ENCODE assay signal across 23 cellular contexts in the genomic region with DNA sequence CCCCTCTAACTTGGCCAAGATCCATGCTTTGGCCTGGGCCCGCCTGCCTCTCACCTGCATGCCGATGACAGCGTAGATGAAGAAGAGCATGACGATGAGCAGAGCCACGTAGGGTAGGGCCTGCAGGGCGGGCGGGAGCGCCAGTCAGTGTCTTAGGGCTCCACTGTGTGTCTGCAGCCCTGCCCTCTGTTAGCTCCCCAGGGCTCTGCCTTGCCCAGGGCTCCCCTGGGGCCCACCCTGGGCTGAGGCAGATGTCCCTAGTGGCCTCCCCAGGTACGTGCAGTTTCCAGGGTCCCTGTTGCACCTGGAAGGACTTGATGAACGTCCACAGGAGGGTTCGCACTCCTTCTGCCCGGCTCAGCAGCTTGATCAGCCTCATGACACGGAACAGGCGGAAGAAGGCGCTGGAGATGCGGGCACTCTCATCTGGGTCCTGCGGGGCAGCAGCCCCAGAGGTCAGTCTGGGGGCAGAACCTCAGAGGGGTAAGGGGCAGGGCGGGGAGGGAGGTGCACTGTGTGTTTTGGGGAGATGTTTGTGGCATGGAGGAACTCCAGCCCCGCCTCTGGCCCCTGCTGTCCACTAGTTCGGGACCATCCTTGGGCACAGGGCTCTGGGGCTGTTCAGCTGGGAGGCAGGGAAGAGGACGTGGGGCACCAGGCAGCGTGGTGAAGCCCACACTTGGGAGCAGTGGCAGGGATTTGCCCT. TPM values are rescaled to one million over a fixed set of nuclear protein-coding genes. Genes with fewer than 3 reads are reported as not detected.
A peak's percentile ranks its signal among the peaks of the same experiment; 100 is the strongest.
DNase-seq lines count a peak whose midpoint lies in the region; ATAC-seq and TF ChIP-seq lines count a peak whose summit lies in the region.
"Had no signal": no experiment of that assay in that cellular context is flagged by ENCODE, and none has a peak within 500 bp of the region (broad histone marks: within the 10 kb centered on the region; RNA-seq: fewer than 3 reads in every experiment).

No MANE protein-coding gene starts in this region.

- DNase-seq in DND-41 (no peak), H9 (peak; percentile 41), Panc1 (ENCODE audit: low read depth, low spot score) (no peak), iPS-NIHi7 (ENCODE audit: extremely low spot score) (peak; percentile 34), retina (no peak), kidney tubule cell (ENCODE audit: low spot score) (no peak), lower lobe of right lung (no peak), sigmoid colon (no peak)
- DNase-seq: cerebellar nuclear complex; effector memory CD4-positive, alpha-beta T cell; heart right ventricle; KBM-7; kidney; midbrain; NCI-H1105 treated with DMSO at 0.1 percent for 48 hours; T-helper 2 cell had no signal

- no peaks in the 10 kb centered on the region for H3K36me3 Mint-ChIP-seq in H9 (ENCODE audit: insufficient read depth in 1 of 3, low read depth in 3 of 3)
- H3K36me3 Mint-ChIP-seq: CD14-positive monocyte had no signal

- no peak overlapping the region for H2BK20ac ChIP-seq in H9 (ENCODE audit: low read depth, low read length, poor library complexity, severe bottlenecking)

- no peak overlapping the region for H3K56ac ChIP-seq in H9 (ENCODE audit: insufficient read length, low read depth, low read length)

- H3K4me3 Mint-ChIP-seq in H9: no peak overlapping the region
- H3K4me3 Mint-ChIP-seq: CD14-positive monocyte; stimulated activated naive CD8-positive, alpha-beta T cell treated with anti-CD3 and anti-CD28 coated beads, Interleukin-15, Interleukin-2, amounts not matched to agents 100 ng/mL and 50 ng/mL, for 24 hours had no signal

- H3K79me2 ChIP-seq in DND-41 (ENCODE audit: insufficient read depth, low read length) (no peaks in the 10 kb centered on the region), H9 (ENCODE audit: insufficient read depth, low read length) (no peaks in the 10 kb centered on the region)

- no peak overlapping the region for H2BK15ac ChIP-seq in H9 (ENCODE audit: low read depth, low read length)

- no peak overlapping the region for H4K5ac ChIP-seq in H9 (ENCODE audit: insufficient read length, low read depth, low read length)

- H3K27ac ChIP-seq in DND-41 (ENCODE audit: low read length) (no peak overlapping the region), H9 (ENCODE audit: insufficient read length, low read depth, low read length) (no peak overlapping the region), Panc1 (ENCODE audit: low read length) (no peak overlapping the region), lower lobe of right lung (no peak overlapping the region), sigmoid colon (no peak overlapping the region)
- H3K27ac ChIP-seq: heart right ventricle, right atrium auricular region, upper lobe of left lung had no signal

- no peak overlapping the region for H3T11ph ChIP-seq in H9 (ENCODE audit: low read length)

- TF ChIP-seq CTCF in DND-41 (IDR thresholded peaks at IDR 0.05; ENCODE audit: borderline replicate concordance, extremely low read depth, low read length, poor library complexity, severe bottlenecking) (peak; percentile 32), H9 (conservative IDR thresholded peaks at IDR 0.05) (peak; percentile 48), Panc1 (IDR thresholded peaks at IDR 0.05) (no peak), lower lobe of right lung (IDR thresholded peaks at IDR 0.05) (no peak), sigmoid colon (IDR thresholded peaks at IDR 0.05) (no peak)

- CTCF ChIA-PET in Panc1 (lab: Charles Lee): interaction anchor here (0.6 kb wide), 1 partner anchor 75 kb away, joined by 3 read pairs; no protein-coding TSS in a partner anchor

- H3K36me3 ChIP-seq in DND-41 (ENCODE audit: insufficient read depth, low read length) (no peaks in the 10 kb centered on the region), Panc1 (ENCODE audit: control insufficient read depth, insufficient read depth, low read length) (no peaks in the 10 kb centered on the region), lower lobe of right lung (no peaks in the 10 kb centered on the region), sigmoid colon (no peaks in the 10 kb centered on the region)
- H3K36me3 ChIP-seq: heart right ventricle, right atrium auricular region, upper lobe of left lung had no signal

- no peak overlapping the region for H3K23ac ChIP-seq in H9 (ENCODE audit: insufficient read length, low read depth, low read length)

- POLR2A ChIA-PET in Panc1 (lab: Charles Lee): no interaction called here

- no peak overlapping the region for H2AK5ac ChIP-seq in H9 (ENCODE audit: insufficient read length, low read length)

- no peaks in the 10 kb centered on the region for H3K4me1 ChIP-seq in DND-41 (ENCODE audit: insufficient read depth, low read length)
- H3K4me1 ChIP-seq in H9 (ENCODE audit: insufficient read depth, low read length): no peaks in the 10 kb centered on the region
- no peaks in the 10 kb centered on the region for H3K4me1 ChIP-seq in Panc1 (ENCODE audit: control insufficient read depth, insufficient read depth, low read length)
- peaks cover 10% of the 10 kb centered on the region for H3K4me1 ChIP-seq in lower lobe of right lung
- peaks cover 0 to 50% (median 39%) of the 10 kb centered on the region in 4 donors for H3K4me1 ChIP-seq in sigmoid colon

- BruUV-seq in Panc1 (replicated peaks; lab: Mats Ljungman, UMichigan): no TSS peak

- no peak overlapping the region for H4K91ac ChIP-seq in H9 (ENCODE audit: insufficient read length, low read depth, low read length)

- H2AFZ ChIP-seq in DND-41 (ENCODE audit: low read depth, low read length) (no peak overlapping the region), H9 (ENCODE audit: low read length) (no peak overlapping the region)

- no peak for TF ChIP-seq EP300 in sigmoid colon (IDR thresholded peaks at IDR 0.05)

- H3K27me3 ChIP-seq in DND-41 (ENCODE audit: insufficient read depth, low read length, poor library complexity): peaks cover 11% of the 10 kb centered on the region
- no peaks in the 10 kb centered on the region for H3K27me3 ChIP-seq in H9 (ENCODE audit: insufficient read depth, low read length)
- H3K27me3 ChIP-seq in Panc1 (ENCODE audit: control insufficient read depth, insufficient read depth, low read length): peaks cover 6% of the 10 kb centered on the region; the same call in 1 of the 2 replicates
- no peaks in the 10 kb centered on the region for H3K27me3 ChIP-seq in lower lobe of right lung (ENCODE audit: low read depth)
- no peaks in the 10 kb centered on the region for H3K27me3 ChIP-seq in sigmoid colon
- H3K27me3 ChIP-seq: right atrium auricular region, upper lobe of left lung had no signal

- H3K4me3 ChIP-seq in DND-41 (ENCODE audit: low read depth in 1 of 2, low read length in 2 of 2): no peak overlapping the region
- no peak overlapping the region for H3K4me3 ChIP-seq in Panc1 (ENCODE audit: low read depth in 2 of 2, low read length in 2 of 2)
- no peak overlapping the region for H3K4me3 ChIP-seq in lower lobe of right lung
- no peak overlapping the region for H3K4me3 ChIP-seq in sigmoid colon
- H3K4me3 ChIP-seq: heart right ventricle, right atrium auricular region, upper lobe of left lung had no signal

- no peak overlapping the region for H3K9ac ChIP-seq in DND-41 (ENCODE audit: low read depth, low read length)
- H3K9ac ChIP-seq in H9 (ENCODE audit: extremely low read depth, insufficient read length, low read length): no peak overlapping the region

- no peaks in the 10 kb centered on the region for H3K9me3 Mint-ChIP-seq in H9
- H3K9me3 Mint-ChIP-seq: activated T-helper 2 cell treated with anti-CD3 and anti-CD28 coated beads, Interferon-gamma antibody, Interleukin-2, Interleukin-4, amounts not matched to agents 10 μg/mL and 5 μg/mL and 100 μg/mL, durations not matched to agents 14 hours and 24 hours and 36 hours; CD14-positive monocyte; stimulated activated naive CD8-positive, alpha-beta T cell treated with anti-CD3 and anti-CD28 coated beads, Interleukin-15, Interleukin-2, amounts not matched to agents 100 ng/mL and 50 ng/mL, for 24 hours had no signal

- H2BK12ac ChIP-seq in H9 (ENCODE audit: insufficient read length, low read depth, low read length): no peak overlapping the region

- H3K4me1 Mint-ChIP-seq in H9: peaks cover 7 to 22% of the 10 kb centered on the region in 2 experiments
- H3K4me1 Mint-ChIP-seq: CD14-positive monocyte had no signal

- in situ Hi-C loops in Panc1 (cut with HindIII; ENCODE audit: low pct_unique_long_range_greater_than_20kb, low sequenced_read_pairs): no loop called here

- H3K4me2 ChIP-seq in DND-41 (ENCODE audit: insufficient read depth, low read length) (no peak overlapping the region), H9 (ENCODE audit: insufficient read depth, insufficient read length, low read length) (no peak overlapping the region)

- H4K20me1 ChIP-seq in DND-41 (ENCODE audit: insufficient read depth, low read length) (peaks cover 3% of the 10 kb centered on the region; the same call in 1 of the 2 replicates), H9 (ENCODE audit: control insufficient read depth, insufficient read depth, insufficient read length) (no peaks in the 10 kb centered on the region)

- no peak overlapping the region for H2BK120ac ChIP-seq in H9 (ENCODE audit: low read depth, low read length, poor library complexity, severe bottlenecking)

- H3K14ac ChIP-seq in H9 (ENCODE audit: insufficient read depth, low read length): no peak overlapping the region; the same call in 1 of the 2 replicates

- WGBS in H9 (ENCODE audit: extremely low coverage, insufficient read length, low lambda C conversion rate): no CpG with 5 or more reads among the region's 22 CpGs
- WGBS in sigmoid colon, 2 donors: 89% methylated on average over 22 of the region's 22 CpGs

- no peak overlapping the region for H2BK5ac ChIP-seq in H9 (ENCODE audit: insufficient read length, low read length)

- intact Hi-C loops in Panc1 (cut with micrococcal nuclease; ENCODE audit: unreplicated experiment) (no loop called here), lower lobe of right lung (cut with DNase I) (no loop called here), sigmoid colon (cut with DNase I) (no loop called here)

- ATAC-seq in DND-41 (ENCODE audit: insufficient read depth, low read depth): peak; percentile 56; the same call in 2 of the 3 replicates
- peak; percentile 15; the same call in 1 of the 2 replicates for ATAC-seq in Panc1
- no peak for ATAC-seq in lower lobe of right lung

- H3K27ac Mint-ChIP-seq in H9: no peak overlapping the region
- H3K27ac Mint-ChIP-seq: activated T-helper 2 cell treated with anti-CD3 and anti-CD28 coated beads, Interferon-gamma antibody, Interleukin-2, Interleukin-4, amounts not matched to agents 10 μg/mL and 5 μg/mL and 100 μg/mL, durations not matched to agents 14 hours and 24 hours and 36 hours; CD14-positive monocyte; stimulated activated naive CD8-positive, alpha-beta T cell treated with anti-CD3 and anti-CD28 coated beads, Interleukin-15, Interleukin-2, amounts not matched to agents 100 ng/mL and 50 ng/mL, for 24 hours had no signal

- no peak overlapping the region for H3K4ac ChIP-seq in H9 (ENCODE audit: low read depth, low read length)

- no peaks in the 10 kb centered on the region for H3K79me1 ChIP-seq in H9 (ENCODE audit: insufficient read depth, low read depth, low read length, poor library complexity, severe bottlenecking)

- H3K9me3 ChIP-seq in DND-41 (ENCODE audit: insufficient read depth, low read length, severe bottlenecking): no peaks in the 10 kb centered on the region
- no peaks in the 10 kb centered on the region for H3K9me3 ChIP-seq in H9 (ENCODE audit: control insufficient read depth, low read depth, low read length)
- no peaks in the 10 kb centered on the region for H3K9me3 ChIP-seq in Panc1 (ENCODE audit: control insufficient read depth, insufficient read depth, low read depth, low read length)
- H3K9me3 ChIP-seq in lower lobe of right lung: no peaks in the 10 kb centered on the region
- no peaks in the 10 kb centered on the region for H3K9me3 ChIP-seq in sigmoid colon
- H3K9me3 ChIP-seq: heart right ventricle, right atrium auricular region, upper lobe of left lung had no signal

- no peak overlapping the region for H3K18ac ChIP-seq in H9 (ENCODE audit: insufficient read length, low read depth, low read length)

- H3K23me2 ChIP-seq in H9 (ENCODE audit: insufficient read length, low read depth, low read length, poor library complexity, severe bottlenecking): no peaks in the 10 kb centered on the region

- TF ChIP-seq POLR2A in sigmoid colon (IDR thresholded peaks at IDR 0.05): no peak

- H4K8ac ChIP-seq in H9 (replicated peaks; ENCODE audit: insufficient read length, low read depth, low read length): no peak overlapping the region

- peaks cover 15% of the 10 kb centered on the region for H3K27me3 Mint-ChIP-seq in H9 (ENCODE audit: low read depth)
- H3K27me3 Mint-ChIP-seq: stimulated activated naive CD8-positive, alpha-beta T cell treated with anti-CD3 and anti-CD28 coated beads, Interleukin-15, Interleukin-2, amounts not matched to agents 100 ng/mL and 50 ng/mL, for 24 hours had no signal

RNA-seq across cellular contexts. Expression of gene KIF21B, which starts 29.8 kb away (rescaled TPM):
- total RNA-seq in H9 (2021) (7.0 and 7.5 TPM in 2 replicates), Panc1 (2021; ENCODE audit: unreplicated experiment) (0.46 TPM), lower lobe of right lung (4.7 TPM), sigmoid colon (under 1 TPM; 0.28 to 0.82 (median 0.76) TPM)
- 0.33 TPM for polyA plus RNA-seq in Panc1 (2012; ENCODE audit: insufficient read length)
- polyA plus RNA-seq in sigmoid colon: 10 to 100 TPM in 1 of 3 donors, 1 to 10 TPM in 1, under 1 TPM in 1; 0.60 to 18.4 (median 2.1) TPM

RNA-seq across cellular contexts. Expression of gene CACNA1S, which starts 58.9 kb away (rescaled TPM):
- total RNA-seq in H9 (2021): 0.04 TPM in 1 of 2 replicates, not detected in the other
- total RNA-seq in Panc1 (2021; ENCODE audit: unreplicated experiment): not detected
- polyA plus RNA-seq in Panc1 (2012; ENCODE audit: insufficient read length): not detected
- 0.06 TPM for total RNA-seq in lower lobe of right lung
- total RNA-seq in sigmoid colon: not detected
- polyA plus RNA-seq in sigmoid colon: under 1 TPM in 1 of 3 donors, not detected in 2; 0.01 TPM
- total RNA-seq: activated T-helper 2 cell treated with anti-CD3 and anti-CD28 coated beads, Interferon-gamma antibody, Interleukin-2, Interleukin-4, amounts not matched to agents 10 μg/mL and 5 μg/mL and 100 μg/mL, durations not matched to agents 14 hours and 24 hours and 36 hours; Daoy; fibroblast of lung; kidney; right atrium auricular region had no signal
- polyA plus RNA-seq: CD14-positive monocyte, fibroblast of lung had no signal

Comparison
In these comparisons a context has a peak if more than half of its experiments do, and no peak if none do; other contexts are left out.
1. ATAC-seq: peak in DND-41 (single experiment) and Panc1 (single experiment); none in lower lobe of right lung (0 of 2).
2. DNase-seq: peak in H9 (single experiment) and iPS-NIHi7 (single experiment); none in DND-41 (single experiment), Panc1 (single experiment), retina (single experiment), kidney tubule cell (single experiment), lower lobe of right lung (single experiment) and sigmoid colon (single experiment).
3. CTCF ChIP-seq: peak in DND-41 (single experiment) and H9 (single experiment); none in Panc1 (single experiment), lower lobe of right lung (single experiment) and sigmoid colon (0 of 4).